Comparison of ENCODE assay signal across 1 cellular context in the genomic region with DNA sequence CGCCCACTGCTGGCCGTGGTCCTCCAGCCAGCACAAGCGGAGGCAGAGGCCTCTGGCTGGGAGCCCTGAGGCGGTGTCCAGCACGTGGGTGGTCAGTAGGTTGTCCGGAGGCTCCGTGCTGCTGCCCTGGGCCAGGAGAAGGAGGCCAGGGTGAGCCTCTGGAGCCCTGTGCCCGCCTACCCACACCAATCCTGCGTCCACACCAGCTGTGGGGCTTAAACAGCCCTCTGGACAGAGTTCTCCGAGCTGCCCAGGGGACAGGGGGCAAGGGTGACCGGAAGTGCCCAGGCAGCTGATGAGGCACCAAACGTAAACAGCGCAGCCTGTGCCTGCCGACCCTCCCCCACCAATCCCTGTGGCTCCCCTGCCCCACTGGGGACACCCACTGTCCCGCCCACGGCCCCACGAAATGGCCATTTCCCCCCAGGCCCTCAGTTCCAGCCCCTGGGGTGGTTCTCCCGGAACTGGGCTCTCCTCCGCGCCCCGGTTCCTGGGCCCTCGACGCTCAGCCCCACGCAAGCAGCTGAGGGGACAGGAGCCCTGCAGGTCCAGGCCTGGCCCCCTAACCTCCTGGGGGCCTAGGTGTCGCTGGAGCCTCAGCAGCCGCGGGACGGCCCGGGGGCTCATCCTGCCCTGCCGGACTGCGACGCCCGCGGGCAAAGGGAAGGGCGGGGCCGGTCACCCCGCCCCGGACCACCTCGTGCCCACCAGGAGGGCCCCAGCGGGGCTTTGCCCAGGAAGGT.
TF ChIP-seq lines count a peak whose summit lies in the region.

No MANE protein-coding gene starts in this region.

TF ChIP-seq in WTC11, 78 proteins besides CTCF, POLR2A, EP300 and RAD21 (continued from another document):
- TF ChIP-seq, protein P1, sequence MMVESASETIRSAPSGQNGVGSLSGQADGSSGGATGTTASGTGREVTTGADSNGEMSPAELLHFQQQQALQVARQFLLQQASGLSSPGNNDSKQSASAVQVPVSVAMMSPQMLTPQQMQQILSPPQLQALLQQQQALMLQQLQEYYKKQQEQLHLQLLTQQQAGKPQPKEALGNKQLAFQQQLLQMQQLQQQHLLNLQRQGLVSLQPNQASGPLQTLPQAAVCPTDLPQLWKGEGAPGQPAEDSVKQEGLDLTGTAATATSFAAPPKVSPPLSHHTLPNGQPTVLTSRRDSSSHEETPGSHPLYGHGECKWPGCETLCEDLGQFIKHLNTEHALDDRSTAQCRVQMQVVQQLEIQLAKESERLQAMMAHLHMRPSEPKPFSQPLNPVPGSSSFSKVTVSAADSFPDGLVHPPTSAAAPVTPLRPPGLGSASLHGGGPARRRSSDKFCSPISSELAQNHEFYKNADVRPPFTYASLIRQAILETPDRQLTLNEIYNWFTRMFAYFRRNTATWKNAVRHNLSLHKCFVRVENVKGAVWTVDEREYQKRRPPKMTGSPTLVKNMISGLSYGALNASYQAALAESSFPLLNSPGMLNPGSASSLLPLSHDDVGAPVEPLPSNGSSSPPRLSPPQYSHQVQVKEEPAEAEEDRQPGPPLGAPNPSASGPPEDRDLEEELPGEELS (CRISPR knock-in tag; IDR thresholded peaks at IDR 0.05) = 0 out of 2 replicates have a peak, but pooled peaks have one; percentile 31
- TF ChIP-seq TEAD1 (CRISPR knock-in tag; IDR thresholded peaks at IDR 0.05) (no peak), FOXP1 (CRISPR knock-in tag; IDR thresholded peaks at IDR 0.05; ENCODE audit: borderline replicate concordance) (no peak), TEAD4 (CRISPR knock-in tag; IDR thresholded peaks at IDR 0.05) (no peak), EMX1 (CRISPR knock-in tag; IDR thresholded peaks at IDR 0.05) (no peak), CBFB (CRISPR knock-in tag; IDR thresholded peaks at IDR 0.05; ENCODE audit: low read depth) (0 out of 2 replicates have a peak, but pooled peaks have one; percentile 29), NR3C1 (CRISPR knock-in tag; conservative IDR thresholded peaks at IDR 0.05; ENCODE audit: low read depth) (0 out of 2 replicates have a peak, but pooled peaks have one; percentile 63), FOXK1 (CRISPR knock-in tag; IDR thresholded peaks at IDR 0.05) (no peak), NR1H2 (CRISPR knock-in tag; IDR thresholded peaks at IDR 0.05) (0 out of 2 replicates have a peak, but pooled peaks have one; percentile 22), ZNF416 (CRISPR knock-in tag; IDR thresholded peaks at IDR 0.05) (peak; percentile 66; the same call in 1 of the 2 replicates), SP1 (CRISPR knock-in tag; conservative IDR thresholded peaks at IDR 0.05) (peak; percentile 1; the same call in 1 of the 2 replicates)
- TF ChIP-seq, protein P2, sequence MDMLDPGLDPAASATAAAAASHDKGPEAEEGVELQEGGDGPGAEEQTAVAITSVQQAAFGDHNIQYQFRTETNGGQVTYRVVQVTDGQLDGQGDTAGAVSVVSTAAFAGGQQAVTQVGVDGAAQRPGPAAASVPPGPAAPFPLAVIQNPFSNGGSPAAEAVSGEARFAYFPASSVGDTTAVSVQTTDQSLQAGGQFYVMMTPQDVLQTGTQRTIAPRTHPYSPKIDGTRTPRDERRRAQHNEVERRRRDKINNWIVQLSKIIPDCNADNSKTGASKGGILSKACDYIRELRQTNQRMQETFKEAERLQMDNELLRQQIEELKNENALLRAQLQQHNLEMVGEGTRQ (CRISPR knock-in tag; IDR thresholded peaks at IDR 0.05) = peak; percentile 59; the same call in 1 of the 2 replicates
- TF ChIP-seq, protein P3, sequence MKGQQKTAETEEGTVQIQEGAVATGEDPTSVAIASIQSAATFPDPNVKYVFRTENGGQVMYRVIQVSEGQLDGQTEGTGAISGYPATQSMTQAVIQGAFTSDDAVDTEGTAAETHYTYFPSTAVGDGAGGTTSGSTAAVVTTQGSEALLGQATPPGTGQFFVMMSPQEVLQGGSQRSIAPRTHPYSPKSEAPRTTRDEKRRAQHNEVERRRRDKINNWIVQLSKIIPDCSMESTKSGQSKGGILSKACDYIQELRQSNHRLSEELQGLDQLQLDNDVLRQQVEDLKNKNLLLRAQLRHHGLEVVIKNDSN (CRISPR knock-in tag; IDR thresholded peaks at IDR 0.05) = peak; percentile 21; the same call in 1 of the 2 replicates
- TF ChIP-seq, protein P4, sequence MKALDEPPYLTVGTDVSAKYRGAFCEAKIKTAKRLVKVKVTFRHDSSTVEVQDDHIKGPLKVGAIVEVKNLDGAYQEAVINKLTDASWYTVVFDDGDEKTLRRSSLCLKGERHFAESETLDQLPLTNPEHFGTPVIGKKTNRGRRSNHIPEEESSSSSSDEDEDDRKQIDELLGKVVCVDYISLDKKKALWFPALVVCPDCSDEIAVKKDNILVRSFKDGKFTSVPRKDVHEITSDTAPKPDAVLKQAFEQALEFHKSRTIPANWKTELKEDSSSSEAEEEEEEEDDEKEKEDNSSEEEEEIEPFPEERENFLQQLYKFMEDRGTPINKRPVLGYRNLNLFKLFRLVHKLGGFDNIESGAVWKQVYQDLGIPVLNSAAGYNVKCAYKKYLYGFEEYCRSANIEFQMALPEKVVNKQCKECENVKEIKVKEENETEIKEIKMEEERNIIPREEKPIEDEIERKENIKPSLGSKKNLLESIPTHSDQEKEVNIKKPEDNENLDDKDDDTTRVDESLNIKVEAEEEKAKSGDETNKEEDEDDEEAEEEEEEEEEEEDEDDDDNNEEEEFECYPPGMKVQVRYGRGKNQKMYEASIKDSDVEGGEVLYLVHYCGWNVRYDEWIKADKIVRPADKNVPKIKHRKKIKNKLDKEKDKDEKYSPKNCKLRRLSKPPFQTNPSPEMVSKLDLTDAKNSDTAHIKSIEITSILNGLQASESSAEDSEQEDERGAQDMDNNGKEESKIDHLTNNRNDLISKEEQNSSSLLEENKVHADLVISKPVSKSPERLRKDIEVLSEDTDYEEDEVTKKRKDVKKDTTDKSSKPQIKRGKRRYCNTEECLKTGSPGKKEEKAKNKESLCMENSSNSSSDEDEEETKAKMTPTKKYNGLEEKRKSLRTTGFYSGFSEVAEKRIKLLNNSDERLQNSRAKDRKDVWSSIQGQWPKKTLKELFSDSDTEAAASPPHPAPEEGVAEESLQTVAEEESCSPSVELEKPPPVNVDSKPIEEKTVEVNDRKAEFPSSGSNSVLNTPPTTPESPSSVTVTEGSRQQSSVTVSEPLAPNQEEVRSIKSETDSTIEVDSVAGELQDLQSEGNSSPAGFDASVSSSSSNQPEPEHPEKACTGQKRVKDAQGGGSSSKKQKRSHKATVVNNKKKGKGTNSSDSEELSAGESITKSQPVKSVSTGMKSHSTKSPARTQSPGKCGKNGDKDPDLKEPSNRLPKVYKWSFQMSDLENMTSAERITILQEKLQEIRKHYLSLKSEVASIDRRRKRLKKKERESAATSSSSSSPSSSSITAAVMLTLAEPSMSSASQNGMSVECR (CRISPR knock-in tag; IDR thresholded peaks at IDR 0.05; ENCODE audit: borderline replicate concordance) = 0 out of 2 replicates have a peak, but pooled peaks have one; percentile 23
- TF ChIP-seq, protein P5, sequence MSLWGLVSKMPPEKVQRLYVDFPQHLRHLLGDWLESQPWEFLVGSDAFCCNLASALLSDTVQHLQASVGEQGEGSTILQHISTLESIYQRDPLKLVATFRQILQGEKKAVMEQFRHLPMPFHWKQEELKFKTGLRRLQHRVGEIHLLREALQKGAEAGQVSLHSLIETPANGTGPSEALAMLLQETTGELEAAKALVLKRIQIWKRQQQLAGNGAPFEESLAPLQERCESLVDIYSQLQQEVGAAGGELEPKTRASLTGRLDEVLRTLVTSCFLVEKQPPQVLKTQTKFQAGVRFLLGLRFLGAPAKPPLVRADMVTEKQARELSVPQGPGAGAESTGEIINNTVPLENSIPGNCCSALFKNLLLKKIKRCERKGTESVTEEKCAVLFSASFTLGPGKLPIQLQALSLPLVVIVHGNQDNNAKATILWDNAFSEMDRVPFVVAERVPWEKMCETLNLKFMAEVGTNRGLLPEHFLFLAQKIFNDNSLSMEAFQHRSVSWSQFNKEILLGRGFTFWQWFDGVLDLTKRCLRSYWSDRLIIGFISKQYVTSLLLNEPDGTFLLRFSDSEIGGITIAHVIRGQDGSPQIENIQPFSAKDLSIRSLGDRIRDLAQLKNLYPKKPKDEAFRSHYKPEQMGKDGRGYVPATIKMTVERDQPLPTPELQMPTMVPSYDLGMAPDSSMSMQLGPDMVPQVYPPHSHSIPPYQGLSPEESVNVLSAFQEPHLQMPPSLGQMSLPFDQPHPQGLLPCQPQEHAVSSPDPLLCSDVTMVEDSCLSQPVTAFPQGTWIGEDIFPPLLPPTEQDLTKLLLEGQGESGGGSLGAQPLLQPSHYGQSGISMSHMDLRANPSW (CRISPR knock-in tag; conservative IDR thresholded peaks at IDR 0.05; ENCODE audit: low read depth) = no peak
